In the genomic region with DNA sequence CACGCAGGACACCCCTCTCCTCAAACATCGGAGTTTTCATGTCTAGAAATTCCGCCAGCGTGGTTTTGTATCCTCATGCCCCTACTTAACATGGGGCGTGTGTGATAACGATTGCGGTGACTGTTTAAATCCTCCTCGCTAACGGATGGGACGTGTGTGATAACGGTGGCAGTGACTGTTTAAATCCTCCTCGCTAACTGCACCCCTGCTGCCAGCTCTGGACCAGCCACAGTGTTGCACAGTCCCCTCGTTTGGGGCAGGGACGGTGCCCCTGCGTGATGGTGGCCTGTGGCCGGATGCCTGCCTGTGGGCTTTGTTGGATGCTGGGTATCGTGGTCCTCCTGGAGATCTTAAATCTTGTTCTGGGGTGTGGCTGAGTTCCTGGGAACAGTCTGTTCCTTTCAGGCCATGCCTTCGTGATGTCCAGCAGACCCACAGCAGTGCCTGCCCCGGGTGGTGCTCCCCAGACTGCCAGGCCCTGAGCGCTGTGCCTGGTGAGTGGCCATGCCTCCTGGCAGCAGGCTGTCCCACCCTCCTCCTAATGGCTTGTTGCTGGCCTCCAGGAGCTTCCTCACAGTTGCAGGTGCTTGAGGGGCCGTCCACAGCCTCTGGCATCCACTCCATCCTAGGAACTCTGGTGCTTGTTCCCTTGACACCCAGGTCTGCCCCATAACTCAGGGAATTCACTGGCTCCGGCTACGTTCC, we compare ENCODE assay signal across 26 cellular contexts.
"Had no signal": no experiment of that assay in that cellular context is flagged by ENCODE, and none has a peak within 500 bp of the region (broad histone marks: within the 10 kb centered on the region; RNA-seq: fewer than 3 reads in every experiment).

No MANE protein-coding gene starts in this region.

- FAIRE-seq: astrocyte had no signal

- H3K4me2 ChIP-seq: KMS-11, SK-N-SH had no signal

- DNase-seq: activated B cell treated with CpG ODN at 0.5 μM for 24 hours; activated CD4-positive, alpha-beta memory T cell treated with anti-CD3 and anti-CD28 coated beads for 36 hours; activated CD4-positive, alpha-beta T cell treated with anti-CD3 and anti-CD28 coated beads for 1 hour; activated CD4-positive, alpha-beta T cell treated with anti-CD3 and anti-CD28 coated beads, Interleukin-2, amount 10 ng/mL, durations not matched to agents 7 days and 5 days; activated CD8-positive, alpha-beta memory T cell treated with anti-CD3 and anti-CD28 coated beads for 24 hours; activated gamma-delta T cell; activated naive CD4-positive, alpha-beta T cell treated with anti-CD3 and anti-CD28 coated beads for 36 hours; activated T-cell treated with anti-CD3 and anti-CD28 coated beads, Interleukin-2, amount 50 U/mL, for 4 hours; amygdala; NCI-H1105; NCI-H1436 treated with DMSO at 0.1 percent for 48 hours; NCI-H187; NCI-H2081; NCI-H510A treated with DMSO at 0.1 percent for 48 hours; NCI-H69; NK-92 treated with Interleukin-12 subunit alpha and Interleukin-12 subunit beta, amount 100 ng/mL, for 24 hours; OCI-M1; Right ventricle myocardium superior; RPMI8226; SJCRH30; SK-N-SH; T-helper 1 cell had no signal

- H3K27ac ChIP-seq: KMS-11, SJCRH30 had no signal

- ATAC-seq: activated T-cell treated with anti-CD3 and anti-CD28 coated beads, Interleukin-2, amount 50 U/mL, for 4 hours; activated T-helper 17 cell treated with anti-CD3 and anti-CD28 coated beads, Interleukin-2, amount 50 U/mL, for 72 hours; Panc1 had no signal

- H3K4me3 ChIP-seq: SJCRH30 had no signal

- H3K27me3 ChIP-seq: SJCRH30 had no signal

- H3K9me3 ChIP-seq: SK-N-SH had no signal

- H3K9ac ChIP-seq: KMS-11, SK-N-SH had no signal
